In the genomic region with DNA sequence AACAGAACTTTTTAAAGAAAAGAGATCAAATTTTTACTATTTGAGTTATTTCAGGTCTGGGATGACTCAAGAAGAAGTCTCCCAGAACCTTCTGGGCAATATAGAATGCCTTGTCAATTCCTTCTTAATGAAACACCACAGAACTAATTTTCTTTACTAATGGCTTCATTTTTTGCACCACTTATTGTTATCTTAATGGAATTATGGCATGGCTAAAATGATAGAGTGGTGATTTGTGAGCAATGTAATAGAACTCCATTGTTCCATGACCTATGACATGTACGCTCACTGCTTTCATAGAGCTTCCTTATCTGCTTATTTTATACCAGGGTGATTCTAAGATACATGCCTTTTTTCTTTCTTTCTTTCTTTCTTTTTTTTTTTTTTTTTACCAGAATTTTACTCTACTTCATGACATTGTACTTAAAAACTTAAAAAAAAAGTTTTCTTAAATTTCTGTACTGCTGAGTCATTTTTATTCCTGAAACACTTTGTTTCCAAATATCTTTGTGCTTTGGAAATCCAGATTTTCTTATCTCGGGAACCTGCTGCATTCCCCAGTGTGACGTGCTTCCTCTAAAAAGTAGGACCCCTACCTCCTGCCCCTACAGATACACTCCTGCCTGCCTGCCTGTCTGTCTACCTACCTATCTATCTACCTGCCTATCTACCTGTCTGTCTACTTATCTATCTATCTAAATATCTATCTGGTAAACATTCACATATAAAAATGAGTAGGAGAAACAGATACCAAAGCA, we compare ENCODE assay signal across 19 cellular contexts.
A peak's percentile ranks its signal among the peaks of the same experiment; 100 is the strongest.
DNase-seq lines count a peak whose midpoint lies in the region; ATAC-seq, FAIRE-seq and TF ChIP-seq lines count a peak whose summit lies in the region.
"Had no signal": no experiment of that assay in that cellular context is flagged by ENCODE, and none has a peak within 500 bp of the region (broad histone marks: within the 10 kb centered on the region; RNA-seq: fewer than 3 reads in every experiment).

No MANE protein-coding gene starts in this region.

- H3K4me3 ChIP-seq in endothelial cell of umbilical vein (replicated peaks in 1 of 3; ENCODE audit: insufficient read depth in 1 of 3, low read depth in 1 of 3, low read length in 3 of 3) (no peak overlapping the region), Peyer's patch (no peak overlapping the region)

- no peaks in the 10 kb centered on the region for H4K20me1 ChIP-seq in endothelial cell of umbilical vein (replicated peaks; ENCODE audit: control insufficient read depth, extremely low read depth, insufficient read depth, low read length)

- H3K4me1 Mint-ChIP-seq in nephron (peaks cover 31% of the 10 kb centered on the region), WTC11 (peaks cover 30% of the 10 kb centered on the region)
- H3K4me1 Mint-ChIP-seq: CD4-positive, CD25-positive, alpha-beta regulatory T cell had no signal

- no peak overlapping the region for H2AFZ ChIP-seq in endothelial cell of umbilical vein (ENCODE audit: low read depth, low read length)

- no peak overlapping the region for H3K4me3 Mint-ChIP-seq in nephron
- H3K4me3 Mint-ChIP-seq in WTC11, result no peak overlapping the region
- H3K4me3 Mint-ChIP-seq: CD4-positive, CD25-positive, alpha-beta regulatory T cell had no signal

- H3K36me3 Mint-ChIP-seq in nephron (ENCODE audit: low read depth) (peaks cover 72% of the 10 kb centered on the region), WTC11 (peaks cover 33% of the 10 kb centered on the region)
- H3K36me3 Mint-ChIP-seq: CD4-positive, CD25-positive, alpha-beta regulatory T cell had no signal

- intact Hi-C loops in endothelial cell of umbilical vein (cut with micrococcal nuclease), result no loop called here

- dilution Hi-C loops in endothelial cell of umbilical vein (cut with MboI; ENCODE audit: extremely low pct_ligation_motif_present, low sequenced_read_pairs), result no loop called here

- H3K27me3 Mint-ChIP-seq in nephron (ENCODE audit: low read depth) (no peaks in the 10 kb centered on the region), WTC11 (ENCODE audit: low read depth) (no peaks in the 10 kb centered on the region)
- H3K27me3 Mint-ChIP-seq: CD4-positive, CD25-positive, alpha-beta regulatory T cell had no signal

- TF ChIP-seq CTCF in endothelial cell of umbilical vein (IDR thresholded peaks at IDR 0.05; ENCODE audit: extremely low read depth in 1 of 2, insufficient read depth in 1 of 2, low read depth in 1 of 2, low read length in 2 of 2) (no peak), nephron (IDR thresholded peaks at IDR 0.05; ENCODE audit: unreplicated experiment in 3 of 3) (no peak), WTC11 (IDR thresholded peaks at IDR 0.05) (no peak), Peyer's patch (IDR thresholded peaks at IDR 0.05) (no peak)

- CTCF ChIA-PET in endothelial cell of umbilical vein (lab: Charles Lee), result no interaction called here
- CTCF ChIA-PET in WTC11 (lab: Charles Lee), result no interaction called here

- POLR2A ChIA-PET in endothelial cell of umbilical vein (lab: Charles Lee), result no interaction called here
- POLR2A ChIA-PET in WTC11 (lab: Charles Lee), result no interaction called here

- no peak overlapping the region for H3K4me2 ChIP-seq in endothelial cell of umbilical vein (ENCODE audit: insufficient read depth, low read length)

- H3K27ac Mint-ChIP-seq in nephron (peak overlapping the region in 2 of 3 experiments; percentile 15 to 54), WTC11 (no peak overlapping the region)
- H3K27ac Mint-ChIP-seq: CD4-positive, CD25-positive, alpha-beta regulatory T cell had no signal

- H3K9me3 ChIP-seq in endothelial cell of umbilical vein (replicated peaks; ENCODE audit: control insufficient read depth, insufficient read depth, low read length) (no peaks in the 10 kb centered on the region), Peyer's patch (no peaks in the 10 kb centered on the region)

- TF ChIP-seq POLR2A in endothelial cell of umbilical vein (IDR thresholded peaks at IDR 0.05; ENCODE audit: low read depth, low read length) (no peak), Peyer's patch (IDR thresholded peaks at IDR 0.05) (no peak)

- H3K4me1 ChIP-seq in endothelial cell of umbilical vein (ENCODE audit: control insufficient read depth, extremely low read depth, insufficient read depth, low read length), result no peaks in the 10 kb centered on the region
- no peaks in the 10 kb centered on the region for H3K4me1 ChIP-seq in Peyer's patch

- H3K36me3 ChIP-seq in endothelial cell of umbilical vein (ENCODE audit: control insufficient read depth in 2 of 2, extremely low read depth in 1 of 2, insufficient read depth in 2 of 2, low read length in 2 of 2) (no peaks in the 10 kb centered on the region), Peyer's patch (peaks cover 0 to 26% (median 0%) of the 10 kb centered on the region in 3 donors)

- no peaks in the 10 kb centered on the region for H3K79me2 ChIP-seq in endothelial cell of umbilical vein (ENCODE audit: control insufficient read depth, insufficient read depth, low read length)

- DNase-seq in endothelial cell of umbilical vein (ENCODE audit: low read depth, low spot score) (peak; percentile 28), WTC11 (ENCODE audit: low spot score) (no peak), Peyer's patch (no peak), NCI-H2227 treated with DMSO at 0.1 percent for 48 hours (lab: John Stamatoyannopoulos, UW) (no peak), germinal center (ENCODE audit: low spot score) (no peak)
- DNase-seq: CD4-positive, CD25-positive, alpha-beta regulatory T cell; DMS79; H7; Kasumi-1; NCI-H1092; NCI-H1436 treated with DMSO at 0.1 percent for 48 hours; NCI-H2029; NCI-H226; NCI-H510A treated with DMSO at 0.1 percent for 48 hours; NCI-H748 treated with DMSO at 0.1 percent for 48 hours; NK-92 treated with Interleukin-12 subunit alpha and Interleukin-12 subunit beta, amount 100 ng/mL, for 24 hours; SIG-M5 had no signal

- no peak overlapping the region for H3K27ac ChIP-seq in endothelial cell of umbilical vein (ENCODE audit: insufficient read depth, low read depth, low read length)
- no peak overlapping the region for H3K27ac ChIP-seq in Peyer's patch

- H3K9me1 ChIP-seq in endothelial cell of umbilical vein (replicated peaks; ENCODE audit: control insufficient read depth, extremely low read depth, insufficient read depth, low read length), result no peaks in the 10 kb centered on the region

- no peak overlapping the region for H3K9ac ChIP-seq in endothelial cell of umbilical vein (replicated peaks; ENCODE audit: extremely low read depth, insufficient read depth, low read length)

- ATAC-seq in WTC11, result no peak

- FAIRE-seq in TTC549 (lab: Jason Lieb, UNC) (peak; percentile 46), endothelial cell of umbilical vein (lab: Jason Lieb, UNC) (no peak)

- BruUV-seq in endothelial cell of umbilical vein (replicated peaks; lab: Mats Ljungman, UMichigan), result no TSS peak

- H3K27me3 ChIP-seq in endothelial cell of umbilical vein (ENCODE audit: control insufficient read depth in 2 of 2, insufficient read depth in 2 of 2, low read length in 2 of 2) (no peaks in the 10 kb centered on the region), Peyer's patch (no peaks in the 10 kb centered on the region)

- H3K9me3 Mint-ChIP-seq in nephron (no peaks in the 10 kb centered on the region), WTC11 (no peaks in the 10 kb centered on the region)

TF ChIP-seq in endothelial cell of umbilical vein, 7 proteins besides CTCF, POLR2A, EP300 and RAD21:
- TF ChIP-seq EZH2 (IDR thresholded peaks at IDR 0.05; ENCODE audit: borderline replicate concordance, low read depth, low read length, severe bottlenecking) (no peak), POLR2AphosphoS5 (IDR thresholded peaks at IDR 0.05; ENCODE audit: insufficient read depth, low read depth, low read length) (no peak), JUN (IDR thresholded peaks at IDR 0.05; ENCODE audit: borderline replicate concordance, insufficient read depth, insufficient read length, low read depth) (no peak), FOS (IDR thresholded peaks at IDR 0.05; ENCODE audit: borderline replicate concordance, insufficient read depth, low read length) (no peak), GATA2 (IDR thresholded peaks at IDR 0.05; ENCODE audit: insufficient read depth, insufficient read length, low read depth, low read length) (no peak), MYC (IDR thresholded peaks at IDR 0.05; ENCODE audit: low read depth, low read length) (no peak)

TF ChIP-seq in WTC11, 78 proteins besides CTCF, POLR2A, EP300 and RAD21 (continues in another document):
- TF ChIP-seq, protein P1, sequence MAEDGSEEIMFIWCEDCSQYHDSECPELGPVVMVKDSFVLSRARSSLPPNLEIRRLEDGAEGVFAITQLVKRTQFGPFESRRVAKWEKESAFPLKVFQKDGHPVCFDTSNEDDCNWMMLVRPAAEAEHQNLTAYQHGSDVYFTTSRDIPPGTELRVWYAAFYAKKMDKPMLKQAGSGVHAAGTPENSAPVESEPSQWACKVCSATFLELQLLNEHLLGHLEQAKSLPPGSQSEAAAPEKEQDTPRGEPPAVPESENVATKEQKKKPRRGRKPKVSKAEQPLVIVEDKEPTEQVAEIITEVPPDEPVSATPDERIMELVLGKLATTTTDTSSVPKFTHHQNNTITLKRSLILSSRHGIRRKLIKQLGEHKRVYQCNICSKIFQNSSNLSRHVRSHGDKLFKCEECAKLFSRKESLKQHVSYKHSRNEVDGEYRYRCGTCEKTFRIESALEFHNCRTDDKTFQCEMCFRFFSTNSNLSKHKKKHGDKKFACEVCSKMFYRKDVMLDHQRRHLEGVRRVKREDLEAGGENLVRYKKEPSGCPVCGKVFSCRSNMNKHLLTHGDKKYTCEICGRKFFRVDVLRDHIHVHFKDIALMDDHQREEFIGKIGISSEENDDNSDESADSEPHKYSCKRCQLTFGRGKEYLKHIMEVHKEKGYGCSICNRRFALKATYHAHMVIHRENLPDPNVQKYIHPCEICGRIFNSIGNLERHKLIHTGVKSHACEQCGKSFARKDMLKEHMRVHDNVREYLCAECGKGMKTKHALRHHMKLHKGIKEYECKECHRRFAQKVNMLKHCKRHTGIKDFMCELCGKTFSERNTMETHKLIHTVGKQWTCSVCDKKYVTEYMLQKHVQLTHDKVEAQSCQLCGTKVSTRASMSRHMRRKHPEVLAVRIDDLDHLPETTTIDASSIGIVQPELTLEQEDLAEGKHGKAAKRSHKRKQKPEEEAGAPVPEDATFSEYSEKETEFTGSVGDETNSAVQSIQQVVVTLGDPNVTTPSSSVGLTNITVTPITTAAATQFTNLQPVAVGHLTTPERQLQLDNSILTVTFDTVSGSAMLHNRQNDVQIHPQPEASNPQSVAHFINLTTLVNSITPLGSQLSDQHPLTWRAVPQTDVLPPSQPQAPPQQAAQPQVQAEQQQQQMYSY (CRISPR knock-in tag; IDR thresholded peaks at IDR 0.05), result no peak
- TF ChIP-seq CREM (CRISPR knock-in tag; IDR thresholded peaks at IDR 0.05) (no peak), TP53 (CRISPR knock-in tag; IDR thresholded peaks at IDR 0.05) (no peak), GRHL2 (CRISPR knock-in tag; IDR thresholded peaks at IDR 0.05; ENCODE audit: insufficient replicate concordance, severe bottlenecking) (no peak), FOXP1 (CRISPR knock-in tag; IDR thresholded peaks at IDR 0.05; ENCODE audit: borderline replicate concordance) (no peak)
- TF ChIP-seq, protein P2, sequence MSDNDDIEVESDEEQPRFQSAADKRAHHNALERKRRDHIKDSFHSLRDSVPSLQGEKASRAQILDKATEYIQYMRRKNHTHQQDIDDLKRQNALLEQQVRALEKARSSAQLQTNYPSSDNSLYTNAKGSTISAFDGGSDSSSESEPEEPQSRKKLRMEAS (CRISPR knock-in tag; IDR thresholded peaks at IDR 0.05), result no peak
